ENCODE assay signal across 1 cellular context in the genomic region with DNA sequence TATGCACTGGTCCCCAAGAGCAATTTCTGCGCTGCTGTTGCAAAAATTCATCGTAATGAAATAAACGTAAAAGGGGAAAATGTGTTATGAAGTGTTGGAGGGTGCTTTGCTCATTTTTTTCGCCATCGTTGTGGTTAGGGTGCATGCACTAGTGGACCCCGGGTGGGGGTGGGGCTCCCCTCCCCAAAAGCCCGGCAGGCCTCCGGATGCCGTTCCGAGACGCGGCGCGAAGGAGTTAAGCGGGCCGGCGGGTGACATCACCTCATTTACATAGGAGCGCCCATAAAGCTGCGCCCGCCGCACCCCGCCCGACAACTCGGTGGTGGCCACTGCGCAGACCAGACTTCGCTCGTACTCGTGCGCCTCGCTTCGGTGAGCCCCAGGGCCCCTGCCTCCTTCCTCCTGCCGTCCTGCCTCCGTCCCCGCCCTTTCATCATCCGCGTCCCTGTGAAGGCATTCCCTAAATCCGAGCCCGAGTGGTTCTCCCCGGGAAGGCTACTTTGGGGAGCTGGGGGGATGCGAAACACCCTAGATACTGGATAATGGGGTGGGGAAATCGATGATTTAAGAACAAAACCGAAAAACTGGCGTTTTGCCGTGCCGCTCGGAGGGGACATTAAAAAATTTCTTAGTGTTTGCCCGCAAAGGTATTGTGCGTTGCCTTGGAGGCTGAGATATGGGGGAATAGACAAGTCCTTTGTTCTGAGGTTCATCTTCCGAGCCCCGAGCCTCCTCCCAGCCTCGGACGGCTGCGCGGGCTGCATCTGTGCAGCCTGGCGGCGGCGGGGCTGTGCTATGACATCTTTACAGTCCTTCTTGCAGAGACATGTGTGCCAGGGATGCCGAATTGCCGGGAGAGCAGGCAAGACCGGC.
TF ChIP-seq lines count a peak whose summit lies in the region.

A gene (plus strand): TSS at position 314 of the 873 bp plus-strand sequence.

TF ChIP-seq in GM23338, 12 proteins besides CTCF, POLR2A, EP300 and RAD21:
- TF ChIP-seq, protein P1, sequence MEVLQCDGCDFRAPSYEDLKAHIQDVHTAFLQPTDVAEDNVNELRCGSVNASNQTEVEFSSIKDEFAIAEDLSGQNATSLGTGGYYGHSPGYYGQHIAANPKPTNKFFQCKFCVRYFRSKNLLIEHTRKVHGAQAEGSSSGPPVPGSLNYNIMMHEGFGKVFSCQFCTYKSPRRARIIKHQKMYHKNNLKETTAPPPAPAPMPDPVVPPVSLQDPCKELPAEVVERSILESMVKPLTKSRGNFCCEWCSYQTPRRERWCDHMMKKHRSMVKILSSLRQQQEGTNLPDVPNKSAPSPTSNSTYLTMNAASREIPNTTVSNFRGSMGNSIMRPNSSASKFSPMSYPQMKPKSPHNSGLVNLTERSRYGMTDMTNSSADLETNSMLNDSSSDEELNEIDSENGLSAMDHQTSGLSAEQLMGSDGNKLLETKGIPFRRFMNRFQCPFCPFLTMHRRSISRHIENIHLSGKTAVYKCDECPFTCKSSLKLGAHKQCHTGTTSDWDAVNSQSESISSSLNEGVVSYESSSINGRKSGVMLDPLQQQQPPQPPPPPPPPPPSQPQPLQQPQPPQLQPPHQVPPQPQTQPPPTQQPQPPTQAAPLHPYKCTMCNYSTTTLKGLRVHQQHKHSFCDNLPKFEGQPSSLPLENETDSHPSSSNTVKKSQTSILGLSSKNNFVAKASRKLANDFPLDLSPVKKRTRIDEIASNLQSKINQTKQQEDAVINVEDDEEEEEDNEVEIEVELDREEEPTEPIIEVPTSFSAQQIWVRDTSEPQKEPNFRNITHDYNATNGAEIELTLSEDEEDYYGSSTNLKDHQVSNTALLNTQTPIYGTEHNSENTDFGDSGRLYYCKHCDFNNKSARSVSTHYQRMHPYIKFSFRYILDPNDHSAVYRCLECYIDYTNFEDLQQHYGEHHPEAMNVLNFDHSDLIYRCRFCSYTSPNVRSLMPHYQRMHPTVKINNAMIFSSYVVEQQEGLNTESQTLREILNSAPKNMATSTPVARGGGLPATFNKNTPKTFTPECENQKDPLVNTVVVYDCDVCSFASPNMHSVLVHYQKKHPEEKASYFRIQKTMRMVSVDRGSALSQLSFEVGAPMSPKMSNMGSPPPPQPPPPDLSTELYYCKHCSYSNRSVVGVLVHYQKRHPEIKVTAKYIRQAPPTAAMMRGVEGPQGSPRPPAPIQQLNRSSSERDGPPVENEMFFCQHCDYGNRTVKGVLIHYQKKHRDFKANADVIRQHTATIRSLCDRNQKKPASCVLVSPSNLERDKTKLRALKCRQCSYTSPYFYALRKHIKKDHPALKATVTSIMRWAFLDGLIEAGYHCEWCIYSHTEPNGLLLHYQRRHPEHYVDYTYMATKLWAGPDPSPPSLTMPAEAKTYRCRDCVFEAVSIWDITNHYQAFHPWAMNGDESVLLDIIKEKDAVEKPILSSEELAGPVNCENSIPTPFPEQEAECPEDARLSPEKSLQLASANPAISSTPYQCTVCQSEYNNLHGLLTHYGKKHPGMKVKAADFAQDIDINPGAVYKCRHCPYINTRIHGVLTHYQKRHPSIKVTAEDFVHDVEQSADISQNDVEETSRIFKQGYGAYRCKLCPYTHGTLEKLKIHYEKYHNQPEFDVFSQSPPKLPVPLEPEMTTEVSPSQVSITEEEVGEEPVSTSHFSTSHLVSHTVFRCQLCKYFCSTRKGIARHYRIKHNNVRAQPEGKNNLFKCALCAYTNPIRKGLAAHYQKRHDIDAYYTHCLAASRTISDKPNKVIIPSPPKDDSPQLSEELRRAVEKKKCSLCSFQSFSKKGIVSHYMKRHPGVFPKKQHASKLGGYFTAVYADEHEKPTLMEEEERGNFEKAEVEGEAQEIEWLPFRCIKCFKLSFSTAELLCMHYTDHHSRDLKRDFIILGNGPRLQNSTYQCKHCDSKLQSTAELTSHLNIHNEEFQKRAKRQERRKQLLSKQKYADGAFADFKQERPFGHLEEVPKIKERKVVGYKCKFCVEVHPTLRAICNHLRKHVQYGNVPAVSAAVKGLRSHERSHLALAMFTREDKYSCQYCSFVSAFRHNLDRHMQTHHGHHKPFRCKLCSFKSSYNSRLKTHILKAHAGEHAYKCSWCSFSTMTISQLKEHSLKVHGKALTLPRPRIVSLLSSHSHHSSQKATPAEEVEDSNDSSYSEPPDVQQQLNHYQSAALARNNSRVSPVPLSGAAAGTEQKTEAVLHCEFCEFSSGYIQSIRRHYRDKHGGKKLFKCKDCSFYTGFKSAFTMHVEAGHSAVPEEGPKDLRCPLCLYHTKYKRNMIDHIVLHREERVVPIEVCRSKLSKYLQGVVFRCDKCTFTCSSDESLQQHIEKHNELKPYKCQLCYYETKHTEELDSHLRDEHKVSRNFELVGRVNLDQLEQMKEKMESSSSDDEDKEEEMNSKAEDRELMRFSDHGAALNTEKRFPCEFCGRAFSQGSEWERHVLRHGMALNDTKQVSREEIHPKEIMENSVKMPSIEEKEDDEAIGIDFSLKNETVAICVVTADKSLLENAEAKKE (CRISPR knock-in tag; IDR thresholded peaks at IDR 0.05): no peak
- TF ChIP-seq CREB1 (CRISPR knock-in tag; IDR thresholded peaks at IDR 0.05; ENCODE audit: low read depth) (peak; percentile 72), EZH2 (IDR thresholded peaks at IDR 0.05; ENCODE audit: low read depth, unreplicated experiment) (no peak), ZNF114 (CRISPR knock-in tag; IDR thresholded peaks at IDR 0.05) (no peak), EZH2phosphoT487 (IDR thresholded peaks at IDR 0.05; ENCODE audit: unreplicated experiment) (no peak), JUNB (IDR thresholded peaks at IDR 0.05; ENCODE audit: unreplicated experiment) (no peak), ZNF331 (CRISPR knock-in tag; IDR thresholded peaks at IDR 0.05; ENCODE audit: low read depth) (no peak), STAT1 (IDR thresholded peaks at IDR 0.05; ENCODE audit: unreplicated experiment) (no peak), NANOG (IDR thresholded peaks at IDR 0.05; ENCODE audit: borderline replicate concordance) (no peak), POLR2AphosphoS5 (IDR thresholded peaks at IDR 0.05; ENCODE audit: low read depth) (peak; percentile 99)
- TF ChIP-seq, protein P2, sequence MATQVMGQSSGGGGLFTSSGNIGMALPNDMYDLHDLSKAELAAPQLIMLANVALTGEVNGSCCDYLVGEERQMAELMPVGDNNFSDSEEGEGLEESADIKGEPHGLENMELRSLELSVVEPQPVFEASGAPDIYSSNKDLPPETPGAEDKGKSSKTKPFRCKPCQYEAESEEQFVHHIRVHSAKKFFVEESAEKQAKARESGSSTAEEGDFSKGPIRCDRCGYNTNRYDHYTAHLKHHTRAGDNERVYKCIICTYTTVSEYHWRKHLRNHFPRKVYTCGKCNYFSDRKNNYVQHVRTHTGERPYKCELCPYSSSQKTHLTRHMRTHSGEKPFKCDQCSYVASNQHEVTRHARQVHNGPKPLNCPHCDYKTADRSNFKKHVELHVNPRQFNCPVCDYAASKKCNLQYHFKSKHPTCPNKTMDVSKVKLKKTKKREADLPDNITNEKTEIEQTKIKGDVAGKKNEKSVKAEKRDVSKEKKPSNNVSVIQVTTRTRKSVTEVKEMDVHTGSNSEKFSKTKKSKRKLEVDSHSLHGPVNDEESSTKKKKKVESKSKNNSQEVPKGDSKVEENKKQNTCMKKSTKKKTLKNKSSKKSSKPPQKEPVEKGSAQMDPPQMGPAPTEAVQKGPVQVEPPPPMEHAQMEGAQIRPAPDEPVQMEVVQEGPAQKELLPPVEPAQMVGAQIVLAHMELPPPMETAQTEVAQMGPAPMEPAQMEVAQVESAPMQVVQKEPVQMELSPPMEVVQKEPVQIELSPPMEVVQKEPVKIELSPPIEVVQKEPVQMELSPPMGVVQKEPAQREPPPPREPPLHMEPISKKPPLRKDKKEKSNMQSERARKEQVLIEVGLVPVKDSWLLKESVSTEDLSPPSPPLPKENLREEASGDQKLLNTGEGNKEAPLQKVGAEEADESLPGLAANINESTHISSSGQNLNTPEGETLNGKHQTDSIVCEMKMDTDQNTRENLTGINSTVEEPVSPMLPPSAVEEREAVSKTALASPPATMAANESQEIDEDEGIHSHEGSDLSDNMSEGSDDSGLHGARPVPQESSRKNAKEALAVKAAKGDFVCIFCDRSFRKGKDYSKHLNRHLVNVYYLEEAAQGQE (IDR thresholded peaks at IDR 0.05; ENCODE audit: unreplicated experiment): no peak
- TF ChIP-seq, protein P3, sequence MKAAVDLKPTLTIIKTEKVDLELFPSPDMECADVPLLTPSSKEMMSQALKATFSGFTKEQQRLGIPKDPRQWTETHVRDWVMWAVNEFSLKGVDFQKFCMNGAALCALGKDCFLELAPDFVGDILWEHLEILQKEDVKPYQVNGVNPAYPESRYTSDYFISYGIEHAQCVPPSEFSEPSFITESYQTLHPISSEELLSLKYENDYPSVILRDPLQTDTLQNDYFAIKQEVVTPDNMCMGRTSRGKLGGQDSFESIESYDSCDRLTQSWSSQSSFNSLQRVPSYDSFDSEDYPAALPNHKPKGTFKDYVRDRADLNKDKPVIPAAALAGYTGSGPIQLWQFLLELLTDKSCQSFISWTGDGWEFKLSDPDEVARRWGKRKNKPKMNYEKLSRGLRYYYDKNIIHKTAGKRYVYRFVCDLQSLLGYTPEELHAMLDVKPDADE (IDR thresholded peaks at IDR 0.05): peak; percentile 67
